8 cellular contexts compared by ENCODE assay signal in genomic region chr17:51122473-51123115, GRCh38. TPM values are rescaled to one million over a fixed set of nuclear protein-coding genes. Genes with fewer than 3 reads are reported as not detected.
A peak's percentile ranks its signal among the peaks of the same experiment; 100 is the strongest.
DNase-seq lines count a peak whose midpoint lies in the region; ATAC-seq and TF ChIP-seq lines count a peak whose summit lies in the region.
"Not testable (repeated sequence)": the region's sequence is repeated elsewhere in the genome, so short reads cannot be mapped to it uniquely, and the experiment has no call there.

No MANE protein-coding gene starts in this region.

- H3K27ac ChIP-seq in CD4-positive, alpha-beta T cell (ENCODE audit: low read depth, low read length) = not testable (repeated sequence)
- H3K27ac ChIP-seq in adrenal gland (peak overlapping the region in 4 of 5 donors; percentile 97 to 100 (median 99)), esophagus (ENCODE audit: low read depth in 2 of 2, low read length in 1 of 2) (peak overlapping the region; percentile 99), lung (ENCODE audit: low read depth in 1 of 2, low read length in 1 of 2) (peak overlapping the region; percentile 90 to 97), subcutaneous abdominal adipose tissue (ENCODE audit: low read depth, low read length) (peak overlapping the region; percentile 100)

- H3K9ac ChIP-seq in subcutaneous abdominal adipose tissue (ENCODE audit: low read length in 5 of 5) = peak overlapping the region in 4 of 5 donors; percentile 88 to 99 (median 92)

- not testable (repeated sequence) for H3K36me3 ChIP-seq in MG63; adrenal gland (replicated peaks in 1 of 2); esophagus (ENCODE audit: control insufficient read depth in 2 of 2, insufficient read depth in 2 of 2, low read length in 1 of 2); lung (ENCODE audit: control insufficient read depth in 2 of 2, insufficient read depth in 2 of 2, low read length in 2 of 2); subcutaneous abdominal adipose tissue (ENCODE audit: control insufficient read depth in 5 of 5, insufficient read depth in 5 of 5, low read length in 5 of 5)

- not testable (repeated sequence) for H3K27me3 ChIP-seq in CD4-positive, alpha-beta T cell (ENCODE audit: control insufficient read depth, insufficient read depth, low read length); MG63; adrenal gland; esophagus (ENCODE audit: control insufficient read depth in 1 of 2, insufficient read depth in 2 of 2, low read length in 2 of 2); lung (ENCODE audit: control insufficient read depth, insufficient read depth); subcutaneous abdominal adipose tissue (ENCODE audit: control insufficient read depth in 5 of 5, insufficient read depth in 4 of 5, low read length in 5 of 5)

- CTCF ChIA-PET in CD4-positive, alpha-beta T cell (lab: Charles Lee) = interaction anchor here (1.5 to 6.0 kb wide), 2 partner anchors 30 to 122 kb away, joined by 3 to 43 read pairs; partner anchors contain the start of gene NME1
- CTCF ChIA-PET in activated CD4-positive, alpha-beta T cell treated with anti-CD3 and anti-CD28 coated beads, Interleukin-2, amount 10 ng/mL, durations not matched to agents 7 days and 5 days (lab: Charles Lee) = interaction anchor here (1.8 to 2.0 kb wide), 2 partner anchors 10 to 31 kb away, joined by 5 to 7 read pairs; partner anchors contain the start of gene NME1

- H3K4me3 ChIP-seq in MG63; adrenal gland; esophagus (ENCODE audit: low read depth in 1 of 2, low read length in 2 of 2); lung: not testable (repeated sequence)
- peak overlapping the region in 1 of 5 donors; percentile 82 for H3K4me3 ChIP-seq in subcutaneous abdominal adipose tissue (ENCODE audit: low read depth in 1 of 5, low read length in 5 of 5)

- not testable (repeated sequence) for H3K36me3 Mint-ChIP-seq in CD4-positive, alpha-beta T cell (ENCODE audit: low read depth); activated CD4-positive, alpha-beta T cell treated with anti-CD3 and anti-CD28 coated beads, Interleukin-2, amount 10 ng/mL, durations not matched to agents 7 days and 5 days (ENCODE audit: low read depth); progenitor cell of endocrine pancreas (ENCODE audit: insufficient read depth)

- not testable (repeated sequence) for H3K9me3 Mint-ChIP-seq in CD4-positive, alpha-beta T cell; activated CD4-positive, alpha-beta T cell treated with anti-CD3 and anti-CD28 coated beads, Interleukin-2, amount 10 ng/mL, durations not matched to agents 7 days and 5 days; progenitor cell of endocrine pancreas (ENCODE audit: low read depth)

- intact Hi-C loops in CD4-positive, alpha-beta T cell (cut with DNase I, micrococcal nuclease) = loop anchor here in 1 of 2 experiments (5.0 kb wide), 2 partner anchors 140 to 270 kb away; partner anchors contain the start of genes MBTD1 and UTP18
- intact Hi-C loops in adrenal gland (cut with DNase I) = not testable (repeated sequence)

- not testable (repeated sequence) for DNase-seq in CD4-positive, alpha-beta T cell; activated CD4-positive, alpha-beta T cell treated with anti-CD3 and anti-CD28 coated beads, Interleukin-2, amount 10 ng/mL, durations not matched to agents 7 days and 5 days; adrenal gland; lung (ENCODE audit: low spot score); progenitor cell of endocrine pancreas (ENCODE audit: low spot score, unreplicated experiment)
- DNase-seq in MG63 = peak; percentile 28

- not testable (repeated sequence) for H3K9me3 ChIP-seq in CD4-positive, alpha-beta T cell (ENCODE audit: control insufficient read depth, low read length); MG63; adrenal gland (replicated peaks in 1 of 3); esophagus (ENCODE audit: control insufficient read depth in 2 of 2, insufficient read depth in 1 of 2, low read depth in 1 of 2, low read length in 1 of 2); lung (ENCODE audit: control insufficient read depth in 2 of 2, insufficient read depth in 1 of 2, low read length in 1 of 2); subcutaneous abdominal adipose tissue (ENCODE audit: control insufficient read depth in 5 of 5, low read length in 5 of 5)

- H3K4me3 Mint-ChIP-seq in CD4-positive, alpha-beta T cell = peak overlapping the region; percentile 77
- H3K4me3 Mint-ChIP-seq in activated CD4-positive, alpha-beta T cell treated with anti-CD3 and anti-CD28 coated beads, Interleukin-2, amount 10 ng/mL, durations not matched to agents 7 days and 5 days = not testable (repeated sequence)
- peak overlapping the region; percentile 88 for H3K4me3 Mint-ChIP-seq in progenitor cell of endocrine pancreas (ENCODE audit: low read depth)

- TF ChIP-seq POLR2A in adrenal gland (IDR thresholded peaks at IDR 0.05) = not testable (repeated sequence)

- POLR2A ChIA-PET in CD4-positive, alpha-beta T cell (lab: Charles Lee) = interaction anchor here (1.4 to 4.1 kb wide), 3 partner anchors 17 to 256 kb away, joined by 4 to 32 read pairs (median 4); partner anchors contain the start of genes NME1 and TOB1
- POLR2A ChIA-PET in activated CD4-positive, alpha-beta T cell treated with anti-CD3 and anti-CD28 coated beads, Interleukin-2, amount 10 ng/mL, durations not matched to agents 7 days and 5 days (lab: Charles Lee) = not testable (repeated sequence)

- peaks cover 39% of the 10 kb centered on the region for H3K4me1 Mint-ChIP-seq in CD4-positive, alpha-beta T cell (ENCODE audit: low read depth)
- H3K4me1 Mint-ChIP-seq in activated CD4-positive, alpha-beta T cell treated with anti-CD3 and anti-CD28 coated beads, Interleukin-2, amount 10 ng/mL, durations not matched to agents 7 days and 5 days = peaks cover 40% of the 10 kb centered on the region
- peaks cover 35% of the 10 kb centered on the region for H3K4me1 Mint-ChIP-seq in progenitor cell of endocrine pancreas (ENCODE audit: low read depth)

- H3K4me1 ChIP-seq in adrenal gland (replicated peaks in 1 of 2) = peaks cover 19 to 22% of the 10 kb centered on the region in 2 donors
- H3K4me1 ChIP-seq in esophagus (ENCODE audit: control insufficient read depth in 2 of 2, insufficient read depth in 2 of 2, low read length in 1 of 2) = not testable (repeated sequence)
- H3K4me1 ChIP-seq in lung (ENCODE audit: control insufficient read depth in 2 of 2, insufficient read depth in 2 of 2, low read length in 2 of 2) = peaks cover 0 to 15% of the 10 kb centered on the region in 2 donors
- peaks cover 20 to 38% (median 31%) of the 10 kb centered on the region in 5 donors for H3K4me1 ChIP-seq in subcutaneous abdominal adipose tissue (ENCODE audit: control insufficient read depth in 5 of 5, insufficient read depth in 5 of 5, low read length in 5 of 5)

- H3K27me3 Mint-ChIP-seq in CD4-positive, alpha-beta T cell; activated CD4-positive, alpha-beta T cell treated with anti-CD3 and anti-CD28 coated beads, Interleukin-2, amount 10 ng/mL, durations not matched to agents 7 days and 5 days; progenitor cell of endocrine pancreas: not testable (repeated sequence)

- not testable (repeated sequence) for TF ChIP-seq CTCF in CD4-positive, alpha-beta T cell (IDR thresholded peaks at IDR 0.05); adrenal gland (IDR thresholded peaks at IDR 0.05); lung (IDR thresholded peaks at IDR 0.05; ENCODE audit: control extremely low read depth, extremely low read depth); progenitor cell of endocrine pancreas (IDR thresholded peaks at IDR 0.05; ENCODE audit: unreplicated experiment)

- WGBS in adrenal gland, 4 donors = 66 to 81% (median 79%) methylated on average over 10 of the region's 10 CpGs
- WGBS in esophagus, 2 donors = 79 to 81% methylated on average over 10 of the region's 10 CpGs
- 84 to 89% methylated on average over 10 of the region's 10 CpGs for WGBS in lung, 2 donors

- H3K27ac Mint-ChIP-seq in CD4-positive, alpha-beta T cell = peak overlapping the region; percentile 94
- H3K27ac Mint-ChIP-seq in activated CD4-positive, alpha-beta T cell treated with anti-CD3 and anti-CD28 coated beads, Interleukin-2, amount 10 ng/mL, durations not matched to agents 7 days and 5 days = peak overlapping the region; percentile 68
- peak overlapping the region; percentile 22 for H3K27ac Mint-ChIP-seq in progenitor cell of endocrine pancreas

- not testable (repeated sequence) for ATAC-seq in CD4-positive, alpha-beta T cell (ENCODE audit: poor library complexity); lung (ENCODE audit: insufficient read depth, low FRiP score)

RNA-seq across cellular contexts. Expression of gene SPAG9, which starts 1.9 kb away (rescaled TPM):
- 10 to 100 TPM; 60.2 to 64.6 TPM for total RNA-seq in CD4-positive, alpha-beta T cell
- 53.8 and 65.5 TPM in 2 replicates for total RNA-seq in MG63 (2014; rRNA removed; shearing (Covaris generic); ENCODE audit: low replicate concordance)
- total RNA-seq in activated CD4-positive, alpha-beta T cell treated with anti-CD3 and anti-CD28 coated beads, Interleukin-2, amount 10 ng/mL, durations not matched to agents 7 days and 5 days = 10 to 100 TPM; 43.6 to 58.5 TPM
- total RNA-seq in adrenal gland (10 to 100 TPM; 43.0 to 99.8 (median 77.8) TPM), lung (100 to 1,000 TPM in 1 of 2 donors, 10 to 100 TPM in 1; 96.4 to 174 TPM), progenitor cell of endocrine pancreas (55.4 and 59.8 TPM in 2 replicates)
- polyA plus RNA-seq in adrenal gland (10 to 100 TPM; 23.5 to 49.1 (median 35.0) TPM), esophagus (10 to 100 TPM; 12.7 to 15.1 TPM), lung (10 to 100 TPM; 37.2 to 54.0 TPM)

RNA-seq across cellular contexts. Expression of gene NME1, which starts 30.8 kb away (rescaled TPM):
- total RNA-seq in CD4-positive, alpha-beta T cell = 10 to 100 TPM; 11.0 to 15.6 TPM
- total RNA-seq in MG63 (2014; rRNA removed; shearing (Covaris generic); ENCODE audit: low replicate concordance) = 786 and 881 TPM in 2 replicates
- 100 to 1,000 TPM; 104 to 107 TPM for total RNA-seq in activated CD4-positive, alpha-beta T cell treated with anti-CD3 and anti-CD28 coated beads, Interleukin-2, amount 10 ng/mL, durations not matched to agents 7 days and 5 days
- total RNA-seq in adrenal gland (100 to 1,000 TPM in 1 of 8 donors, 10 to 100 TPM in 7; 17.0 to 140 (median 57.8) TPM), lung (100 to 1,000 TPM in 1 of 2 donors, 10 to 100 TPM in 1; 14.6 to 105 TPM), progenitor cell of endocrine pancreas (96.5 and 106 TPM in 2 replicates)
- polyA plus RNA-seq in adrenal gland (100 to 1,000 TPM in 2 of 3 donors, 10 to 100 TPM in 1; 79.4 to 222 (median 193) TPM), esophagus (100 to 1,000 TPM; 142 to 171 TPM), lung (100 to 1,000 TPM; 182 to 201 TPM)

RNA-seq across cellular contexts. Expression of gene NME2, which starts 43.6 kb away (rescaled TPM):
- 100 to 1,000 TPM; 135 to 138 TPM for total RNA-seq in CD4-positive, alpha-beta T cell
- 1,130 and 1,229 TPM in 2 replicates for total RNA-seq in MG63 (2014; rRNA removed; shearing (Covaris generic); ENCODE audit: low replicate concordance)
- 100 to 1,000 TPM; 368 to 415 TPM for total RNA-seq in activated CD4-positive, alpha-beta T cell treated with anti-CD3 and anti-CD28 coated beads, Interleukin-2, amount 10 ng/mL, durations not matched to agents 7 days and 5 days
- total RNA-seq in adrenal gland = 100 to 1,000 TPM; 271 to 502 (median 404) TPM
- 100 to 1,000 TPM; 336 to 644 (median 393) TPM for polyA plus RNA-seq in adrenal gland
- polyA plus RNA-seq in esophagus = 100 to 1,000 TPM; 640 to 840 TPM
- total RNA-seq in lung = 100 to 1,000 TPM in 1 of 2 donors, 10 to 100 TPM in 1; 90.2 to 563 TPM
- 100 to 1,000 TPM; 753 to 777 TPM for polyA plus RNA-seq in lung
- total RNA-seq in progenitor cell of endocrine pancreas = 318 and 358 TPM in 2 replicates

Comparison
In these comparisons a context has a peak if more than half of its experiments do, and no peak if none do; other contexts are left out.
1. H3K27ac Mint-ChIP-seq: peak in every context shown above with its lines; median percentile 94 in CD4-positive, alpha-beta T cell; 68 in activated CD4-positive, alpha-beta T cell treated with anti-CD3 and anti-CD28 coated beads, Interleukin-2, amount 10 ng/mL, durations not matched to agents 7 days and 5 days; 22 in progenitor cell of endocrine pancreas.